In the genomic region with DNA sequence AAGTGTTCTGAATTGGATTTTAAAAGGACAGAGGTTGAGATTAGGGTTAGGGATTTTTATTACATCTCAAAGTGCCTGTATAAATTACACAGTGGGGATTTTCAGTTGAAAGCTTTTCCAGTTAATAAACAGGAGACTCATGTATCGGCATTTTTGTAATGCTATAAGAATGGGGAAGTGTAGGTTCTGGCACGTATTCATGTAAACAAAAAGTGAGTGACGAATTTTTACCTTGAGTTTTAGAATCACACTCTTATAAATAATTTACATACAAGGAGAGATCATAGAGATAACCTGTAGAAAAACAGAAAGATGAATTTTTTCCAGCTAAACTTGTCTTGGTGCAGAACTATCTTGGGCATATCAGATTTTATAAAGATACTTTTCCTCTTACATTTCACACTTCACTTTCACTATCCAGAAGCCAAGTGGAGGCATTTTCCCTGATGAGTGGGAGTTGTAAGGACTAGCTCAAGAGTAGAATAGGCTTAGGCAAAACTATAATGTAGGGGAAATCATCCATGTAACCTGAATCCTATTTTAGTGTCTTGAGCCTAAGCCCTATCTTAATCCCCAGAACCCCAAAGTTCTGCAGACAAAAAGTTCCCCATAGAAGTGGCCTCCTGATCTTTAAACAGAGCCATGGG, we compare ENCODE assay signal across 1 cellular context.
TF ChIP-seq lines count a peak whose summit lies in the region.

No MANE protein-coding gene starts in this region.

TF ChIP-seq in HCT116, 20 proteins besides CTCF, POLR2A, EP300 and RAD21:
- TF ChIP-seq SP1 (IDR thresholded peaks at IDR 0.05; ENCODE audit: low read depth): peak; percentile 79
- peak; percentile 38 for TF ChIP-seq ELF1 (IDR thresholded peaks at IDR 0.05; ENCODE audit: borderline replicate concordance, low read depth)
- peak; percentile 72 for TF ChIP-seq FOSL1 (IDR thresholded peaks at IDR 0.05; ENCODE audit: low read depth)
- no peak for TF ChIP-seq ZBTB33 (IDR thresholded peaks at IDR 0.05; ENCODE audit: extremely low read depth, insufficient replicate concordance, low read length)
- TF ChIP-seq JUND (IDR thresholded peaks at IDR 0.05): peak; percentile 70
- no peak for TF ChIP-seq EZH2phosphoT487 (IDR thresholded peaks at IDR 0.05; ENCODE audit: borderline replicate concordance)
- peak; percentile 8; the same call in 1 of the 2 replicates for TF ChIP-seq SIN3A (IDR thresholded peaks at IDR 0.05; ENCODE audit: low read depth)
TF ChIP-seq in HCT116: peak in this region for 5.
